Comparison of ENCODE assay signal across 32 cellular contexts in the genomic region with DNA sequence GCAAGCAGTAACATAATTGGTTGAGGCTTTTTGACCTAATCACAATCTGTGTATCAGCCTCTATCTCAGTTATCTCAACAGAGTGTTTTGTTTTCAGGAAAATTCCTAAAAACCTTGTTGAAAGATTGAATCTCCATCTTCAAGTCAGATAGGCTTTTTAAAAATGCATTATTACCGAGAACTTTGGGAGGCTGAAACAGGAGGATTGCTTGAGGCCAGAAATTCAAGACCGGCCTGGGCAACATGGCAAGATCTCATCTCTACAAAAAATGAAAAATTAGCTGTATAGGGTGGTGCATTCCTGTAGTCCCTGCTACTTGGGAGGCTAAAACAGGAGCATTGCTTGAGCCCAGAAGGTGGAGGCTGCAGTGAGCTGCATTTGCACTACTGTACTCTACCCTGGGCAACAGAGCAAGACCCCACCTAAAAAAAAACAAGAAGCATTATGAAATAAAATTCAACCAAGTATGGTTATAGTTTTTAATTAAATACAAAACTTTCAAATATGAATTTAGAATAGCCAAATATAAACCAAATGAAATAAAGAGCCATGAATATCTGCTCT.
"Had no signal": no experiment of that assay in that cellular context is flagged by ENCODE, and none has a peak within 500 bp of the region (broad histone marks: within the 10 kb centered on the region; RNA-seq: fewer than 3 reads in every experiment).

No MANE protein-coding gene starts in this region.

- H3K9me3 Mint-ChIP-seq: endodermal cell, immature natural killer cell had no signal

- ATAC-seq: esophagus mucosa; heart left ventricle; left colon; stimulated activated memory B cell treated with anti-CD40 and anti-IgM and Interleukin-4, amounts not matched to agents 10 μg/mL and 1 μg/mL and 100 μg/mL, for 72 hours had no signal

- H3K4me3 ChIP-seq: breast epithelium, heart left ventricle, ovary, prostate gland, sigmoid colon, suprapubic skin, tibial artery had no signal

- H3K27me3 Mint-ChIP-seq: activated naive CD4-positive, alpha-beta T cell treated with anti-CD3 and anti-CD28 coated beads, Interleukin-2, amount 10 ng/mL, durations not matched to agents 7 days and 5 days; dendritic cell treated with granulocyte-macrophage colony-stimulating factor and Interleukin-4, amounts not matched to agents 40 ng/mL and 50 ng/mL, for 4 days; naive B cell; stimulated activated memory B cell treated with anti-CD40 and anti-IgM and Interleukin-4, amounts not matched to agents 10 μg/mL and 1 μg/mL and 100 μg/mL, for 72 hours had no signal

- DNase-seq: activated CD4-positive, alpha-beta T cell treated with anti-CD3 and anti-CD28 coated beads, Interleukin-2, amount 50 U/mL, for 1 hour; activated CD4-positive, CD25-positive, alpha-beta regulatory T cell treated with anti-CD3 and anti-CD28 coated beads, Interleukin-2, amount 50 U/mL, for 72 hours; activated gamma-delta T cell; activated naive CD4-positive, alpha-beta T cell treated with anti-CD3 and anti-CD28 coated beads, Interleukin-2, amount 10 ng/mL, durations not matched to agents 7 days and 5 days; activated T-cell treated with anti-CD3 and anti-CD28 coated beads, Interleukin-2, amount 50 U/mL, for 1 hour; central memory CD4-positive, alpha-beta T cell; endodermal cell; foreskin fibroblast; heart left ventricle; hypothalamus; immature natural killer cell; kidney; left colon; mammary epithelial cell; naive B cell; nephron progenitor cell; ovary; retina; sigmoid colon; small intestine; stimulated activated CD4-positive, alpha-beta T cell treated with anti-CD3 and anti-CD28 coated beads, Interleukin-1b, Interleukin-23, amount 100 ng/mL, for 48 hours; stimulated activated CD4-positive, alpha-beta T cell treated with anti-CD3 and anti-CD28 coated beads, Interleukin-4, amount 100 ng/mL, for 4 hours; stimulated activated CD8-positive, alpha-beta memory T cell treated with anti-CD3 and anti-CD28 coated beads, Interleukin-4, amount 100 ng/mL, for 48 hours; T-helper 2 cell; tibial artery had no signal

- H3K36me3 ChIP-seq: breast epithelium, ovary, prostate gland had no signal

- H3K4me3 Mint-ChIP-seq: activated naive CD4-positive, alpha-beta T cell treated with anti-CD3 and anti-CD28 coated beads, Interleukin-2, amount 10 ng/mL, durations not matched to agents 7 days and 5 days; dendritic cell treated with granulocyte-macrophage colony-stimulating factor and Interleukin-4, amounts not matched to agents 40 ng/mL and 50 ng/mL, for 4 days; endodermal cell; immature natural killer cell; mesothelial cell of epicardium; naive B cell; nephron progenitor cell; stimulated activated memory B cell treated with anti-CD40 and anti-IgM and Interleukin-4, amounts not matched to agents 10 μg/mL and 1 μg/mL and 100 μg/mL, for 72 hours had no signal

- H3K4me1 Mint-ChIP-seq: endodermal cell, immature natural killer cell, nephron progenitor cell had no signal

- H3K27ac Mint-ChIP-seq: activated naive CD4-positive, alpha-beta T cell treated with anti-CD3 and anti-CD28 coated beads, Interleukin-2, amount 10 ng/mL, durations not matched to agents 7 days and 5 days; endodermal cell; immature natural killer cell; naive B cell; nephron progenitor cell had no signal

- H3K4me1 ChIP-seq: breast epithelium, prostate gland, suprapubic skin, tibial artery had no signal

- H3K9me3 ChIP-seq: breast epithelium, ovary, prostate gland, sigmoid colon, suprapubic skin, tibial artery had no signal

- H3K27ac ChIP-seq: breast epithelium, heart left ventricle, ovary, prostate gland, sigmoid colon, suprapubic skin, tibial artery had no signal

- H3K27me3 ChIP-seq: breast epithelium, heart left ventricle, ovary, sigmoid colon, suprapubic skin, tibial artery had no signal
